ENCODE assay signal across 21 cellular contexts in genomic region chr3:188531210-188531609, GRCh38.
DNase-seq lines count a peak whose midpoint lies in the region; ATAC-seq, FAIRE-seq and TF ChIP-seq lines count a peak whose summit lies in the region.
"Had no signal": no experiment of that assay in that cellular context is flagged by ENCODE, and none has a peak within 500 bp of the region (broad histone marks: within the 10 kb centered on the region; RNA-seq: fewer than 3 reads in every experiment).

No MANE protein-coding gene starts in this region.

- CTCF ChIA-PET in HepG2 (lab: Yijun Ruan, JAX; ENCODE audit: low intra/inter-chr PET ratio, low total read pairs) = no interaction called here

- in situ Hi-C loops in HepG2 (cut with HindIII; ENCODE audit: extremely low pct_ligation_motif_present, low pct_unique_long_range_greater_than_20kb) = no loop called here

- no peak for ATAC-seq in HepG2
- ATAC-seq in right lobe of liver = no peak
- peak; percentile 38 for ATAC-seq in foreskin keratinocyte
- ATAC-seq in HG02642 (IDR thresholded peaks at IDR 0.05; ENCODE audit: poor library complexity, unreplicated experiment) = no peak
- ATAC-seq: activated CD4-positive, alpha-beta T cell treated with anti-CD3 and anti-CD28 coated beads for 36 hours; activated naive CD4-positive, alpha-beta T cell treated with anti-CD3 and anti-CD28 coated beads, Interleukin-2, amount 50 U/mL, for 72 hours had no signal

- DNase-seq in HepG2 (ENCODE audit: low spot score) = peak; percentile 31
- no peak for DNase-seq in right lobe of liver
- peak; percentile 69 for DNase-seq in astrocyte of the hippocampus (ENCODE audit: low read depth, low spot score)
- DNase-seq in foreskin keratinocyte = peak; percentile 55 to 69
- no peak for DNase-seq in activated CD8-positive, alpha-beta memory T cell treated with anti-CD3 and anti-CD28 coated beads, Interleukin-2, amount 50 U/mL, for 4 hours
- DNase-seq in Peyer's patch = no peak
- DNase-seq in NAMALWA (ENCODE audit: low spot score) = no peak
- DNase-seq: activated CD4-positive, alpha-beta T cell treated with anti-CD3 and anti-CD28 coated beads for 36 hours; central memory CD4-positive, alpha-beta T cell; COR-L47; head of caudate nucleus; islet precursor cell; NCI-H1436 treated with DMSO at 0.1 percent for 48 hours; NCI-H2227 treated with DMSO at 0.1 percent for 48 hours; SIG-M5; T1000; tibial artery had no signal

- TF ChIP-seq POLR2A in HepG2 (IDR thresholded peaks at IDR 0.05; ENCODE audit: insufficient read depth in 1 of 2, low read depth in 2 of 2, low read length in 2 of 2) (no peak), right lobe of liver (IDR thresholded peaks at IDR 0.05) (no peak), Peyer's patch (IDR thresholded peaks at IDR 0.05) (no peak)

- H3K4me1 ChIP-seq in HepG2 (ENCODE audit: insufficient read depth, low read length) (peaks cover 12% of the 10 kb centered on the region; the same call in 1 of the 2 replicates), right lobe of liver (no peaks in the 10 kb centered on the region), foreskin keratinocyte (peaks cover 27% of the 10 kb centered on the region), Peyer's patch (no peaks in the 10 kb centered on the region)

- no peaks in the 10 kb centered on the region for H4K20me1 ChIP-seq in HepG2 (ENCODE audit: insufficient read depth, low read length)

- H3K4me3 ChIP-seq in HepG2 (replicated peaks in 1 of 3; ENCODE audit: insufficient read depth in 1 of 3, low read depth in 2 of 3, low read length in 3 of 3) (no peak overlapping the region), right lobe of liver (no peak overlapping the region), Peyer's patch (no peak overlapping the region)
- H3K4me3 ChIP-seq: tibial artery had no signal

- no peaks in the 10 kb centered on the region for H3K79me2 ChIP-seq in HepG2 (ENCODE audit: insufficient read depth, low read length)

- H3K27ac ChIP-seq in HepG2 (ENCODE audit: extremely low read length, insufficient read depth, low read length) (no peak overlapping the region), right lobe of liver (no peak overlapping the region), foreskin keratinocyte (no peak overlapping the region), Peyer's patch (no peak overlapping the region)
- H3K27ac ChIP-seq: KMS-11 had no signal

- TF ChIP-seq CTCF in HepG2 (CRISPR knock-in tag; IDR thresholded peaks at IDR 0.05) = no peak
- TF ChIP-seq CTCF in right lobe of liver (IDR thresholded peaks at IDR 0.05) = no peak
- no peak for TF ChIP-seq CTCF in foreskin keratinocyte (conservative IDR thresholded peaks at IDR 0.05)
- no peak for TF ChIP-seq CTCF in Peyer's patch (IDR thresholded peaks at IDR 0.05)

- H3K27me3 ChIP-seq in HepG2 (ENCODE audit: control insufficient read depth in 1 of 2, insufficient read depth in 2 of 2, low read length in 2 of 2) (no peaks in the 10 kb centered on the region), right lobe of liver (no peaks in the 10 kb centered on the region), foreskin keratinocyte (no peaks in the 10 kb centered on the region), Peyer's patch (no peaks in the 10 kb centered on the region)
- H3K27me3 ChIP-seq: tibial artery had no signal

- H2AFZ ChIP-seq in HepG2 (ENCODE audit: low read length) = no peak overlapping the region

- no TSS peak for BruUV-seq in HepG2 (replicated peaks; lab: Mats Ljungman, UMichigan)

- TF ChIP-seq EP300 in HepG2 (IDR thresholded peaks at IDR 0.05; ENCODE audit: low read depth in 2 of 2, low read length in 2 of 2) (no peak), HepG2 (CRISPR knock-in tag; IDR thresholded peaks at IDR 0.05; ENCODE audit: borderline replicate concordance) (no peak)

- no peak for TF ChIP-seq RAD21 in HepG2 (CRISPR knock-in tag; IDR thresholded peaks at IDR 0.05)

- H3K9me3 ChIP-seq in HepG2 (ENCODE audit: low read length) (no peaks in the 10 kb centered on the region), right lobe of liver (no peaks in the 10 kb centered on the region), Peyer's patch (no peaks in the 10 kb centered on the region)
- H3K9me3 ChIP-seq: tibial artery had no signal

- intact Hi-C loops in HepG2 (cut with micrococcal nuclease; ENCODE audit: unreplicated experiment) (no loop called here), right lobe of liver (cut with DNase I) (no loop called here)

- POLR2A ChIA-PET in HepG2 (lab: Yijun Ruan, JAX) = no interaction called here

- FAIRE-seq in HepG2 (lab: Jason Lieb, UNC) = no peak
- FAIRE-seq: A204.1 had no signal

- 0 out of 5 replicates have a peak, but pooled peaks cover 0 to 5% of the 10 kb centered on the region in 2 experiments for H3K36me3 ChIP-seq in HepG2 (replicated peaks in 1 of 2; ENCODE audit: control insufficient read depth in 1 of 2, insufficient read depth in 2 of 2, low read length in 2 of 2)
- no peaks in the 10 kb centered on the region for H3K36me3 ChIP-seq in right lobe of liver
- no peaks in the 10 kb centered on the region for H3K36me3 ChIP-seq in Peyer's patch

- H3K9ac ChIP-seq in HepG2 (ENCODE audit: insufficient read depth, low read depth, low read length) = no peak overlapping the region
- H3K9ac ChIP-seq: KMS-11 had no signal

- no peak overlapping the region for H3K4me2 ChIP-seq in HepG2 (ENCODE audit: low read depth, low read length)
- H3K4me2 ChIP-seq: KMS-11 had no signal

TF ChIP-seq in HepG2, 621 proteins besides CTCF, POLR2A, EP300 and RAD21:
- TF ChIP-seq ZNF639 (CRISPR knock-in tag; conservative IDR thresholded peaks at IDR 0.05) = no peak
- TF ChIP-seq ZNF205 (CRISPR knock-in tag; IDR thresholded peaks at IDR 0.05) = no peak
- no peak for TF ChIP-seq MATR3 (CRISPR knock-in tag; IDR thresholded peaks at IDR 0.05)
- TF ChIP-seq ZNF160 (CRISPR knock-in tag; IDR thresholded peaks at IDR 0.05) = no peak

Comparison
In these comparisons a context has a peak if more than half of its experiments do, and no peak if none do; other contexts are left out.
1. DNase-seq: peak in HepG2 (single experiment), astrocyte of the hippocampus (single experiment) and foreskin keratinocyte (2 of 2); none in right lobe of liver (0 of 3), activated CD8-positive, alpha-beta memory T cell treated with anti-CD3 and anti-CD28 coated beads, Interleukin-2, amount 50 U/mL, for 4 hours (single experiment), Peyer's patch (0 of 3) and NAMALWA (single experiment).